ENCODE assay signal across 25 cellular contexts in genomic region chr6:21149460-21149859, GRCh38.
DNase-seq lines count a peak whose midpoint lies in the region; ATAC-seq, FAIRE-seq and TF ChIP-seq lines count a peak whose summit lies in the region.
"Had no signal": no experiment of that assay in that cellular context is flagged by ENCODE, and none has a peak within 500 bp of the region (broad histone marks: within the 10 kb centered on the region; RNA-seq: fewer than 3 reads in every experiment).

No MANE protein-coding gene starts in this region.

- H3K4me3 ChIP-seq in fibroblast of the aortic adventitia (ENCODE audit: low read depth, low read length) = no peak overlapping the region
- H3K4me3 ChIP-seq: HAP-1, tibial nerve had no signal

- peak; percentile 70 for DNase-seq in A172 (ENCODE audit: low spot score)
- DNase-seq in GM04503 (ENCODE audit: low read depth) = peak; percentile 90
- peak; percentile 63 for DNase-seq in RPMI7951 (ENCODE audit: low read depth)
- DNase-seq in fibroblast of the aortic adventitia (ENCODE audit: low read depth) = peak; percentile 13
- no peak for DNase-seq in NCI-H446 (lab: John Stamatoyannopoulos, UW)
- DNase-seq in GM19239 (ENCODE audit: insufficient read length, low spot score) = no peak
- DNase-seq in cerebellar nuclear complex (lab: John Stamatoyannopoulos, UW) = no peak
- DNase-seq: activated CD4-positive, alpha-beta T cell treated with anti-CD3 and anti-CD28 coated beads for 48 hours; C1 segment of cervical spinal cord; effector CD8-positive, alpha-beta T cell; KBM-7; left colon; naive thymus-derived CD8-positive, alpha-beta T cell; NCI-H146; NCI-H2171 treated with DMSO at 0.1 percent for 48 hours; NCI-H748 treated with DMSO at 0.1 percent for 48 hours; SIG-M5; stimulated activated naive CD8-positive, alpha-beta T cell treated with anti-CD3 and anti-CD28 coated beads, Interleukin-15, amount 100 ng/mL, for 72 hours; T-helper 1 cell had no signal

- no peak for FAIRE-seq in GM19239 (lab: Jason Lieb, UNC)
- FAIRE-seq: A204.1, GM18507 had no signal

- TF ChIP-seq CTCF in fibroblast of the aortic adventitia (IDR thresholded peaks at IDR 0.05; ENCODE audit: insufficient read depth, low read length) = no peak

- ATAC-seq in GM21723 (IDR thresholded peaks at IDR 0.05; ENCODE audit: unreplicated experiment) = no peak
- ATAC-seq: activated naive CD4-positive, alpha-beta T cell treated with anti-CD3 and anti-CD28 coated beads, Interleukin-2, amount 50 U/mL, for 72 hours; left colon; naive thymus-derived CD8-positive, alpha-beta T cell; stimulated activated naive CD8-positive, alpha-beta T cell treated with anti-CD3 and anti-CD28 coated beads, Interleukin-15, amount 100 ng/mL, for 72 hours had no signal

Comparison
In these comparisons a context has a peak if more than half of its experiments do, and no peak if none do; other contexts are left out.
1. DNase-seq: peak in A172 (single experiment), GM04503 (single experiment), RPMI7951 (single experiment) and fibroblast of the aortic adventitia (single experiment); none in NCI-H446 (0 of 2), GM19239 (single experiment) and cerebellar nuclear complex (0 of 2).